Comparison of ENCODE assay signal across 8 cellular contexts in the genomic region with DNA sequence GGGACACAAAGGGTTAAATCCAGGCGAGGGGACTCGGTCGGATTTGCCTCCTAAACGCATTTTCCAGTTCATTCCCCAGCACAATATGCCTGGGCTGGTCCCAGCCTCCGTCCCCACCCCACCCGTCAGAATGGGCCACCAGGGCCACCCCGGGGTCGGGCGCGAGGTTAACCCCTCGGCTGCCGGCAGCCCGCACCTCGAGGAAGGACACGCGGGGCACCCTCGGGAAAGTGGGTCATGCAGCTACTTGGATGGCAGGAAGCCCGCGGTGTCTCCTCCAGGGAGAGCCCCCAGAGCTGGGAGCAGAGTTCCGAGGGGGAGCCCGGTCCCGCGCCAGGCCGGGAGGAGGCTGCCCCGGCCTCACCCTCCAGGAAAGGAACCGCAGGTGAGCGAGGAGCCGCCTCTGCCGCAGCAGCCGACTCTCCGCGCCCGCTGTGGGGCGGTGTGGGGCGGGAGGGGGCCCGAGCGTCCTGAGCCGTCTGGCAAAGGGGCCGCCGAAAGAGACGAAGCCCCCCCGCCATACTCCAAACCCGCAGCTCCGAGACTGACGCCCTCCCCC. TPM values are rescaled to one million over a fixed set of nuclear protein-coding genes. Genes with fewer than 3 reads are reported as not detected.
DNase-seq lines count a peak whose midpoint lies in the region; ATAC-seq and TF ChIP-seq lines count a peak whose summit lies in the region.

No MANE protein-coding gene starts in this region.

- no peak for TF ChIP-seq CTCF in sigmoid colon (IDR thresholded peaks at IDR 0.05)

- H3K4me3 ChIP-seq in sigmoid colon = peak overlapping the region; percentile 56 to 83 (median 70)

- peak overlapping the region; percentile 81 for H3K4me3 Mint-ChIP-seq in activated naive CD4-positive, alpha-beta T cell treated with anti-CD3 and anti-CD28 coated beads, Interleukin-2, amount 10 ng/mL, durations not matched to agents 7 days and 5 days

- CTCF ChIA-PET in activated naive CD4-positive, alpha-beta T cell treated with anti-CD3 and anti-CD28 coated beads, Interleukin-2, amount 10 ng/mL, durations not matched to agents 7 days and 5 days (lab: Charles Lee) = interaction anchor here (0.6 to 3.2 kb wide), 4 partner anchors 42 to 251 kb away, joined by 3 to 47 read pairs (median 8); no protein-coding TSS in a partner anchor

- no peaks in the 10 kb centered on the region for H3K36me3 Mint-ChIP-seq in activated naive CD4-positive, alpha-beta T cell treated with anti-CD3 and anti-CD28 coated beads, Interleukin-2, amount 10 ng/mL, durations not matched to agents 7 days and 5 days

- 1% methylated on average over 45 of the region's 45 CpGs for WGBS in sigmoid colon, 2 donors

- ATAC-seq in left ventricle myocardium superior (peak; percentile 42), HG02678 (IDR thresholded peaks at IDR 0.05; ENCODE audit: unreplicated experiment) (no peak)

- peaks cover 72% of the 10 kb centered on the region for H3K27me3 Mint-ChIP-seq in activated naive CD4-positive, alpha-beta T cell treated with anti-CD3 and anti-CD28 coated beads, Interleukin-2, amount 10 ng/mL, durations not matched to agents 7 days and 5 days

- no peaks in the 10 kb centered on the region for H3K27me3 ChIP-seq in sigmoid colon

- TF ChIP-seq POLR2A in sigmoid colon (IDR thresholded peaks at IDR 0.05) = no peak

- H3K9me3 ChIP-seq in sigmoid colon = no peaks in the 10 kb centered on the region

- no peak for TF ChIP-seq EP300 in sigmoid colon (IDR thresholded peaks at IDR 0.05)

- H3K27ac ChIP-seq in sigmoid colon = peak overlapping the region; percentile 88 to 94 (median 90)

- H3K9me3 Mint-ChIP-seq in activated naive CD4-positive, alpha-beta T cell treated with anti-CD3 and anti-CD28 coated beads, Interleukin-2, amount 10 ng/mL, durations not matched to agents 7 days and 5 days = no peaks in the 10 kb centered on the region

- peaks cover 7% of the 10 kb centered on the region for H3K4me1 Mint-ChIP-seq in activated naive CD4-positive, alpha-beta T cell treated with anti-CD3 and anti-CD28 coated beads, Interleukin-2, amount 10 ng/mL, durations not matched to agents 7 days and 5 days

- DNase-seq in Daoy (ENCODE audit: low read depth) = peak; percentile 46
- DNase-seq in HuH-7.5 (ENCODE audit: low spot score) = peak; percentile 68
- peak; percentile 39 for DNase-seq in activated naive CD4-positive, alpha-beta T cell treated with anti-CD3 and anti-CD28 coated beads, Interleukin-2, amount 10 ng/mL, durations not matched to agents 7 days and 5 days
- DNase-seq in left ventricle myocardium superior = peak; percentile 62
- no peak for DNase-seq in sigmoid colon
- no peak for DNase-seq in effector CD8-positive, alpha-beta T cell (lab: John Stamatoyannopoulos, UW)
- no peak for DNase-seq in NK-92 (lab: John Stamatoyannopoulos, UW; ENCODE audit: unreplicated experiment)

- peaks cover 0 to 34% (median 29%) of the 10 kb centered on the region in 4 donors for H3K4me1 ChIP-seq in sigmoid colon

- intact Hi-C loops in left ventricle myocardium superior (cut with micrococcal nuclease) = no loop called here
- intact Hi-C loops in sigmoid colon (cut with DNase I) = loop anchor here (5.0 to 10.0 kb wide), 5 partner anchors 245 to 440 kb away; no protein-coding TSS in a partner anchor

- H3K27ac Mint-ChIP-seq in activated naive CD4-positive, alpha-beta T cell treated with anti-CD3 and anti-CD28 coated beads, Interleukin-2, amount 10 ng/mL, durations not matched to agents 7 days and 5 days = no peak overlapping the region

- H3K36me3 ChIP-seq in sigmoid colon = no peaks in the 10 kb centered on the region

RNA-seq across cellular contexts. Expression of a gene that starts 1.4 kb away (rescaled TPM):
- 3.3 and 4.1 TPM in 2 replicates for total RNA-seq in Daoy (2014; rRNA removed; shearing (Covaris generic))
- total RNA-seq in left ventricle myocardium superior (20.6 TPM), sigmoid colon (1 to 10 TPM in 3 of 4 donors, under 1 TPM in 1; 0.16 to 1.7 (median 1.1) TPM)
- polyA plus RNA-seq in sigmoid colon = 10 to 100 TPM in 1 of 3 donors, 1 to 10 TPM in 2; 2.8 to 19.0 (median 6.6) TPM

Comparison
In these comparisons a context has a peak if more than half of its experiments do, and no peak if none do; other contexts are left out.
1. DNase-seq: peak in Daoy (single experiment), HuH-7.5 (single experiment), activated naive CD4-positive, alpha-beta T cell treated with anti-CD3 and anti-CD28 coated beads, Interleukin-2, amount 10 ng/mL, durations not matched to agents 7 days and 5 days (single experiment) and left ventricle myocardium superior (single experiment); none in sigmoid colon (single experiment), effector CD8-positive, alpha-beta T cell (single experiment) and NK-92 (single experiment).